ENCODE assay signal across 1 cellular context in the genomic region with DNA sequence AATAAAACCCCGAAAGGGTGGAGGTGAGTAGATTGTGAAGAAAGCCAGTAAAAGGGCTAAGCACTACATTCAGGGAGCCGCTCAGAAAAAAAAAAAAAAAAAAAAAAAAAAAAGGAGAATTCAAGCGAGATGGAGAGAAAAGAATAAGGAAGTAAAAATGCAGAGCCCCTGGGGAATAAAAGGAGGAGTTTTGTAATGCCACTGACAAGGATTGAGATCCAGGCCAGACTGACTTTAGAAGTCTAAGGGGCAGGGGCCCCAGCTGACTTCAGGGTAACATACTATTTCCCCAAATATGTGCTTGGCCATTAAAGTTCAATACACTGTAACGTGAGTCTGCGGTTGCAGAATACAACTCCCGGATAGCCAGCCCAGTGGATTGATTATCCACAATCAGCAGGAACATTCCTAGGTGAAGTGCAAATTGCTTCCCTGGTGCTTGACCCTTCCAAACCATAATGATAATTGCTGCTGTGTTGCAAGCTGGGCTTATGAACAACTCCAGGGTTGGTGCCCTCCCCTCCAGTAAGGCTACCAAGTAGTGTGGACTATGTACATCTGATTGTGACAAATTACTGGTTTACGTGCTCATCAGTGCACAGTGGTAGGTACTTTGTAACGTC.
TF ChIP-seq lines count a peak whose summit lies in the region.

No MANE protein-coding gene starts in this region.

TF ChIP-seq in H1, 55 proteins besides CTCF, POLR2A, EP300 and RAD21 (continued from another document):
- TF ChIP-seq, protein P1, sequence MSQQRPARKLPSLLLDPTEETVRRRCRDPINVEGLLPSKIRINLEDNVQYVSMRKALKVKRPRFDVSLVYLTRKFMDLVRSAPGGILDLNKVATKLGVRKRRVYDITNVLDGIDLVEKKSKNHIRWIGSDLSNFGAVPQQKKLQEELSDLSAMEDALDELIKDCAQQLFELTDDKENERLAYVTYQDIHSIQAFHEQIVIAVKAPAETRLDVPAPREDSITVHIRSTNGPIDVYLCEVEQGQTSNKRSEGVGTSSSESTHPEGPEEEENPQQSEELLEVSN (IDR thresholded peaks at IDR 0.05), result no peak
- TF ChIP-seq ZNF274 (IDR thresholded peaks at IDR 0.05; ENCODE audit: borderline replicate concordance, extremely low read depth, low read length) (no peak), POU5F1 (IDR thresholded peaks at IDR 0.05; ENCODE audit: low read depth, low read length) (no peak), RXRA (IDR thresholded peaks at IDR 0.05; ENCODE audit: insufficient read depth, low read depth, low read length) (no peak), SIX5 (IDR thresholded peaks at IDR 0.05; ENCODE audit: low read depth, low read length) (no peak), TBP (IDR thresholded peaks at IDR 0.05; ENCODE audit: low read depth, low read length) (no peak), TAF7 (optimal IDR thresholded peaks at IDR 0.05; ENCODE audit: borderline replicate concordance, low read depth, low read length) (no peak), ASH2L (IDR thresholded peaks at IDR 0.05; ENCODE audit: low read length) (no peak), CREB1 (IDR thresholded peaks at IDR 0.05) (no peak), KDM4A (IDR thresholded peaks at IDR 0.05; ENCODE audit: low read depth, low read length, severe bottlenecking) (no peak)
- TF ChIP-seq, protein P2, sequence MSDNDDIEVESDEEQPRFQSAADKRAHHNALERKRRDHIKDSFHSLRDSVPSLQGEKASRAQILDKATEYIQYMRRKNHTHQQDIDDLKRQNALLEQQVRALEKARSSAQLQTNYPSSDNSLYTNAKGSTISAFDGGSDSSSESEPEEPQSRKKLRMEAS (IDR thresholded peaks at IDR 0.05), result no peak
